Comparison of ENCODE assay signal across 20 cellular contexts in genomic region chr12:120865094-120865493, GRCh38. TPM values are rescaled to one million over a fixed set of nuclear protein-coding genes. Genes with fewer than 3 reads are reported as not detected.
A peak's percentile ranks its signal among the peaks of the same experiment; 100 is the strongest.
DNase-seq lines count a peak whose midpoint lies in the region; ATAC-seq and TF ChIP-seq lines count a peak whose summit lies in the region.
"Had no signal": no experiment of that assay in that cellular context is flagged by ENCODE, and none has a peak within 500 bp of the region (broad histone marks: within the 10 kb centered on the region; RNA-seq: fewer than 3 reads in every experiment).

No MANE protein-coding gene starts in this region.

- peak; percentile 77 to 88 for ATAC-seq in activated T-cell treated with anti-CD3 and anti-CD28 coated beads, Interleukin-2, amount 50 U/mL, for 72 hours (replicated peaks in 1 of 2)
- ATAC-seq in GM23338 (no peak), memory B cell (ENCODE audit: low read depth) (no peak)
- ATAC-seq: Panc1 had no signal

- TF ChIP-seq CTCF in GM23338 (conservative IDR thresholded peaks at IDR 0.05; ENCODE audit: low read depth in 2 of 2) (no peak), osteoblast (IDR thresholded peaks at IDR 0.05; ENCODE audit: extremely low read depth, low read depth, low read length) (no peak)

- H3K36me3 ChIP-seq in GM23338 (ENCODE audit: insufficient read depth) (no peaks in the 10 kb centered on the region; the same call in 1 of the 2 replicates), osteoblast (ENCODE audit: insufficient read depth, low read length) (no peaks in the 10 kb centered on the region)

- peaks cover 32% of the 10 kb centered on the region for H3K4me1 Mint-ChIP-seq in activated T-cell treated with anti-CD3 and anti-CD28 coated beads, Interleukin-2, amount 50 U/mL, for 72 hours (ENCODE audit: low read depth)
- H3K4me1 Mint-ChIP-seq in GM23338 (peaks cover 5% of the 10 kb centered on the region; the same call in 2 of the 3 replicates), memory B cell (peaks cover 16% of the 10 kb centered on the region)

- H3K4me2 ChIP-seq in GM23338 (no peak overlapping the region), osteoblast (ENCODE audit: insufficient read depth, low read length) (no peak overlapping the region)

- H3K27me3 ChIP-seq in GM23338 (ENCODE audit: insufficient read depth) = no peaks in the 10 kb centered on the region
- H3K27me3 ChIP-seq in osteoblast (ENCODE audit: insufficient read depth, low read length) = no peaks in the 10 kb centered on the region

- H3K9me2 ChIP-seq in GM23338 (ENCODE audit: insufficient read depth) = no peaks in the 10 kb centered on the region

- DNase-seq in activated T-cell treated with anti-CD3 and anti-CD28 coated beads, Interleukin-2, amount 50 U/mL, for 72 hours = no peak
- DNase-seq in activated T-cell treated with anti-CD3 and anti-CD28 coated beads, Interleukin-2, amount 50 U/mL, for 1 hour = no peak
- no peak for DNase-seq in GM23338 (ENCODE audit: low spot score)
- peak; percentile 56 for DNase-seq in OCI-M1 (lab: John Stamatoyannopoulos, UW)
- DNase-seq in memory B cell (ENCODE audit: low spot score in 2 of 2) = no peak
- no peak for DNase-seq in NCI-H1694 (lab: John Stamatoyannopoulos, UW)
- no peak for DNase-seq in HuH-7.5 (ENCODE audit: low spot score)
- DNase-seq in osteoblast (ENCODE audit: insufficient read length, low spot score, missing footprints) = no peak
- DNase-seq: ACHN; AML-193; Caco-2; CD4-positive, CD25-positive, alpha-beta regulatory T cell; DMS153; Kasumi-1; NCI-H1105; NCI-H1694 treated with DMSO at 0.1 percent for 48 hours; NCI-H2107; NCI-H2227 treated with DMSO at 0.1 percent for 48 hours; NCI-H524 had no signal

- peaks cover 6% of the 10 kb centered on the region for H4K20me1 ChIP-seq in GM23338 (replicated peaks; ENCODE audit: insufficient read depth)
- peaks cover 34% of the 10 kb centered on the region for H4K20me1 ChIP-seq in osteoblast (ENCODE audit: insufficient read depth, low read length)

- no peaks in the 10 kb centered on the region for H3K9me3 ChIP-seq in osteoblast (ENCODE audit: low read depth, low read length)
- H3K9me3 ChIP-seq: Caco-2 had no signal

- H3K4me3 Mint-ChIP-seq in activated T-cell treated with anti-CD3 and anti-CD28 coated beads, Interleukin-2, amount 50 U/mL, for 72 hours = no peak overlapping the region
- H3K4me3 Mint-ChIP-seq in GM23338 (no peak overlapping the region), memory B cell (no peak overlapping the region)
- H3K4me3 Mint-ChIP-seq: CD4-positive, CD25-positive, alpha-beta regulatory T cell had no signal

- H3K27ac ChIP-seq in GM23338 (ENCODE audit: low read depth) (no peak overlapping the region; the same call in 1 of the 2 replicates), osteoblast (ENCODE audit: low read depth, low read length) (no peak overlapping the region)

- no peaks in the 10 kb centered on the region for H3F3A ChIP-seq in GM23338 (replicated peaks; ENCODE audit: low read depth)

- no peaks in the 10 kb centered on the region for H3K36me3 Mint-ChIP-seq in activated T-cell treated with anti-CD3 and anti-CD28 coated beads, Interleukin-2, amount 50 U/mL, for 72 hours (ENCODE audit: insufficient read depth in 2 of 2)
- peaks cover 2% of the 10 kb centered on the region; the same call in 2 of the 3 replicates for H3K36me3 Mint-ChIP-seq in GM23338 (ENCODE audit: low read depth)
- peaks cover 2% of the 10 kb centered on the region for H3K36me3 Mint-ChIP-seq in memory B cell
- H3K36me3 Mint-ChIP-seq: CD4-positive, CD25-positive, alpha-beta regulatory T cell had no signal

- no peaks in the 10 kb centered on the region for H3K27me3 Mint-ChIP-seq in activated T-cell treated with anti-CD3 and anti-CD28 coated beads, Interleukin-2, amount 50 U/mL, for 72 hours (ENCODE audit: low read depth)
- H3K27me3 Mint-ChIP-seq in GM23338 (ENCODE audit: insufficient read depth, low read depth, poor library complexity) (peaks cover 6% of the 10 kb centered on the region), memory B cell (no peaks in the 10 kb centered on the region)
- H3K27me3 Mint-ChIP-seq: CD4-positive, CD25-positive, alpha-beta regulatory T cell had no signal

- no peak overlapping the region for H3K4me3 ChIP-seq in GM23338
- no peak overlapping the region for H3K4me3 ChIP-seq in osteoblast (ENCODE audit: insufficient read depth, low read length)

- H3K9me3 Mint-ChIP-seq in activated T-cell treated with anti-CD3 and anti-CD28 coated beads, Interleukin-2, amount 50 U/mL, for 72 hours = no peaks in the 10 kb centered on the region
- H3K9me3 Mint-ChIP-seq in GM23338 (no peaks in the 10 kb centered on the region; the same call in 2 of the 3 replicates), memory B cell (no peaks in the 10 kb centered on the region)

- H3K4me1 ChIP-seq in GM23338 (ENCODE audit: insufficient read depth) = no peaks in the 10 kb centered on the region
- peaks cover 12% of the 10 kb centered on the region for H3K4me1 ChIP-seq in osteoblast (ENCODE audit: insufficient read depth, low read length)
- H3K4me1 ChIP-seq: Caco-2 had no signal

- H3K27ac Mint-ChIP-seq in activated T-cell treated with anti-CD3 and anti-CD28 coated beads, Interleukin-2, amount 50 U/mL, for 72 hours = no peak overlapping the region
- H3K27ac Mint-ChIP-seq in GM23338 (peak overlapping the region; percentile 10; the same call in 1 of the 2 replicates), memory B cell (peak overlapping the region; percentile 39)

- H3K79me2 ChIP-seq in GM23338 (replicated peaks; ENCODE audit: insufficient read depth) (peaks cover 93% of the 10 kb centered on the region), osteoblast (ENCODE audit: insufficient read depth, low read length) (peaks cover 81% of the 10 kb centered on the region)

- H2AFZ ChIP-seq in GM23338 (no peak overlapping the region), osteoblast (ENCODE audit: low read length) (no peak overlapping the region)

TF ChIP-seq in GM23338, 12 proteins besides CTCF, POLR2A, EP300 and RAD21 (continues in another document):
- TF ChIP-seq JUNB (IDR thresholded peaks at IDR 0.05; ENCODE audit: unreplicated experiment) (no peak), NANOG (IDR thresholded peaks at IDR 0.05; ENCODE audit: borderline replicate concordance) (no peak), ZNF331 (CRISPR knock-in tag; IDR thresholded peaks at IDR 0.05; ENCODE audit: low read depth) (no peak), EZH2 (IDR thresholded peaks at IDR 0.05; ENCODE audit: low read depth, unreplicated experiment) (no peak)
- TF ChIP-seq, protein P1, sequence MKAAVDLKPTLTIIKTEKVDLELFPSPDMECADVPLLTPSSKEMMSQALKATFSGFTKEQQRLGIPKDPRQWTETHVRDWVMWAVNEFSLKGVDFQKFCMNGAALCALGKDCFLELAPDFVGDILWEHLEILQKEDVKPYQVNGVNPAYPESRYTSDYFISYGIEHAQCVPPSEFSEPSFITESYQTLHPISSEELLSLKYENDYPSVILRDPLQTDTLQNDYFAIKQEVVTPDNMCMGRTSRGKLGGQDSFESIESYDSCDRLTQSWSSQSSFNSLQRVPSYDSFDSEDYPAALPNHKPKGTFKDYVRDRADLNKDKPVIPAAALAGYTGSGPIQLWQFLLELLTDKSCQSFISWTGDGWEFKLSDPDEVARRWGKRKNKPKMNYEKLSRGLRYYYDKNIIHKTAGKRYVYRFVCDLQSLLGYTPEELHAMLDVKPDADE (IDR thresholded peaks at IDR 0.05) = no peak

RNA-seq across cellular contexts. Expression of gene SPPL3, which starts 39.1 kb away (rescaled TPM):
- 10 to 100 TPM; 43.5 to 45.7 TPM for total RNA-seq in activated T-cell treated with anti-CD3 and anti-CD28 coated beads, Interleukin-2, amount 50 U/mL, for 72 hours
- total RNA-seq in GM23338 (2014; rRNA removed; shearing (Covaris generic)) = 25.2 and 27.8 TPM in 2 replicates
- 10.9 and 12.7 TPM in 2 replicates for polyA plus RNA-seq in GM23338 (2016; fragmentation: Nextera tagmentation; extraction: Ambion mirVana)
- total RNA-seq in osteoblast = 10.9 TPM in 2 replicates

Comparison
In these comparisons a context has a peak if more than half of its experiments do, and no peak if none do; other contexts are left out.
1. ATAC-seq: peak in activated T-cell treated with anti-CD3 and anti-CD28 coated beads, Interleukin-2, amount 50 U/mL, for 72 hours (2 of 2); none in GM23338 (single experiment) and memory B cell (single experiment).